Comparison of ENCODE assay signal across 15 cellular contexts in the genomic region with DNA sequence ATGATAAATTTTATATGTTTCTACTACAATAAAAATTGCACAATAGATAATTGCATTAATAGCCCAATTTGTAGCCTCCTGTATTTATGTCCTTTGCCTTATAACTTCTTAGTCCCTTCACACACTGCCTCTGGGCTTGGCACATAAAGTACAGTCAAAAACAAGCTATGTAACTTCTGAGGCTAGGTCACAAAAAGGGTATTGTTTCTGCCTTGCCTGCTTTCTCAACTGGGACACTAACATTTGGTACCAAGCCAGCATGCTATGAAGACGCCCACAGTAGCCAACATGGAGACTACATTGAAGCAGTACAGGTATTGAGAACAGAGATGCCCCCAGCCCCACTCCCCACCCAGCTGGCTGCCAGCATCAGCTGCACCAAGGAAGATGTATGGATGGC. TPM values are rescaled to one million over a fixed set of nuclear protein-coding genes. Genes with fewer than 3 reads are reported as not detected.
"Had no signal": no experiment of that assay in that cellular context is flagged by ENCODE, and none has a peak within 500 bp of the region (broad histone marks: within the 10 kb centered on the region; RNA-seq: fewer than 3 reads in every experiment).

No MANE protein-coding gene starts in this region.

- H3K27ac ChIP-seq: heart left ventricle, left ventricle myocardium inferior, parathyroid adenoma, right lobe of liver, spleen had no signal

- H3K27me3 ChIP-seq: esophagus squamous epithelium, heart left ventricle, right lobe of liver, spleen had no signal

- DNase-seq: activated CD4-positive, alpha-beta T cell treated with anti-CD3 and anti-CD28 coated beads, Interleukin-2, amount 50 U/mL, for 1 hour; activated effector memory CD4-positive, alpha-beta T cell treated with Interleukin-2 at 50 U/mL for 16 hours; activated T-cell treated with anti-CD3 and anti-CD28 coated beads, Interleukin-2, amount 50 U/mL, for 24 hours; esophagus squamous epithelium; foreskin fibroblast; heart left ventricle; islet precursor cell; left ventricle myocardium inferior; naive B cell; right lobe of liver; spleen; stimulated activated CD4-positive, alpha-beta T cell treated with anti-CD3 and anti-CD28 coated beads, Interleukin-2, amount 100 ng/mL, for 24 hours; stimulated activated naive CD4-positive, alpha-beta T cell had no signal

- H3K36me3 ChIP-seq: esophagus squamous epithelium, heart left ventricle, left ventricle myocardium inferior, right lobe of liver, spleen had no signal

- H3K9me3 ChIP-seq: esophagus squamous epithelium, heart left ventricle, left ventricle myocardium inferior, right lobe of liver, spleen had no signal

- H3K4me3 ChIP-seq: esophagus squamous epithelium, heart left ventricle, left ventricle myocardium inferior, right lobe of liver, spleen had no signal

- ATAC-seq: heart left ventricle, right lobe of liver had no signal

- H3K4me1 ChIP-seq: parathyroid adenoma, right lobe of liver, spleen had no signal

RNA-seq across cellular contexts. Expression of gene SLC3A1, which starts 5.4 kb away (rescaled TPM):
- total RNA-seq: dermis microvascular lymphatic vessel endothelial cell, left ventricle myocardium inferior had no signal
